17 cellular contexts compared by ENCODE assay signal in genomic region chr18:79569720-79570119, GRCh38.
DNase-seq lines count a peak whose midpoint lies in the region; ATAC-seq and TF ChIP-seq lines count a peak whose summit lies in the region.
"Had no signal": no experiment of that assay in that cellular context is flagged by ENCODE, and none has a peak within 500 bp of the region (broad histone marks: within the 10 kb centered on the region; RNA-seq: fewer than 3 reads in every experiment).

No MANE protein-coding gene starts in this region.

- H3K9me3 ChIP-seq in testis, result no peaks in the 10 kb centered on the region

- no peaks in the 10 kb centered on the region for H3K27me3 ChIP-seq in testis
- H3K27me3 ChIP-seq: BLaER1 treated with 17β-estradiol and CSF1 and Interleukin-3, amounts not matched to agents 10 nM and 100 nM had no signal

- H3K4me1 ChIP-seq in testis, result peaks cover 5% of the 10 kb centered on the region

- no peak overlapping the region for H3K27ac ChIP-seq in testis
- H3K27ac ChIP-seq: 22Rv1; BLaER1 treated with 17β-estradiol and CSF1 and Interleukin-3, amounts not matched to agents 10 nM and 100 nM had no signal

- TF ChIP-seq RAD21 in Ishikawa (IDR thresholded peaks at IDR 0.05; ENCODE audit: low read depth), result no peak

- TF ChIP-seq EP300 in Ishikawa (IDR thresholded peaks at IDR 0.05; ENCODE audit: borderline replicate concordance), result no peak; the same call in 1 of the 2 replicates

- no peak for ATAC-seq in HG03469 (IDR thresholded peaks at IDR 0.05; ENCODE audit: unreplicated experiment)

- H3K36me3 ChIP-seq in testis (ENCODE audit: low read depth, missing control alignments), result no peaks in the 10 kb centered on the region

- H3K4me3 ChIP-seq in testis, result no peak overlapping the region
- H3K4me3 ChIP-seq: BLaER1 treated with 17β-estradiol and CSF1 and Interleukin-3, amounts not matched to agents 10 nM and 100 nM had no signal

- DNase-seq in NCI-H146 (lab: John Stamatoyannopoulos, UW), result peak; percentile 35
- no peak for DNase-seq in NCI-H146 treated with DMSO at 0.1 percent for 48 hours (lab: John Stamatoyannopoulos, UW; ENCODE audit: unreplicated experiment)
- DNase-seq in islet precursor cell, result peak; percentile 42
- DNase-seq in posterior vena cava (ENCODE audit: low spot score), result peak; percentile 56
- DNase-seq in NCI-H524 (lab: John Stamatoyannopoulos, UW), result no peak
- no peak for DNase-seq in testis
- DNase-seq: activated CD4-positive, alpha-beta T cell treated with anti-CD3 and anti-CD28 coated beads, Interleukin-2, amount 50 U/mL, for 48 hours; anterior cingulate cortex; erythroblast; Kasumi-1; kidney glomerular epithelial cell; NCI-H1417 treated with DMSO at 0.1 percent for 48 hours; NCI-H446 treated with DMSO at 0.1 percent for 48 hours had no signal

- intact Hi-C loops in posterior vena cava (cut with DNase I), result loop anchor here (5.0 to 10.0 kb wide), 2 partner anchors 55 to 1667 kb away; no protein-coding TSS in a partner anchor
- intact Hi-C loops in testis (cut with DNase I; ENCODE audit: low total_unique reads), result no loop called here

- no peak for TF ChIP-seq POLR2A in testis (IDR thresholded peaks at IDR 0.05)

- WGBS in testis, 2 donors, result 85 to 86% methylated on average over 18 of the region's 18 CpGs

- no peak for TF ChIP-seq CTCF in testis (IDR thresholded peaks at IDR 0.05)

TF ChIP-seq in Ishikawa, 13 proteins besides CTCF, POLR2A, EP300 and RAD21:
- TF ChIP-seq NFIC (IDR thresholded peaks at IDR 0.05), result no peak
- no peak for TF ChIP-seq YY1 (IDR thresholded peaks at IDR 0.05; ENCODE audit: low read depth)
- no peak for TF ChIP-seq REST (IDR thresholded peaks at IDR 0.05; ENCODE audit: low read depth)
- TF ChIP-seq MAX (IDR thresholded peaks at IDR 0.05), result peak; percentile 71
- TF ChIP-seq USF1 (IDR thresholded peaks at IDR 0.05), result no peak

Comparison
In these comparisons a context has a peak if more than half of its experiments do, and no peak if none do; other contexts are left out.
1. DNase-seq: peak in NCI-H146 (single experiment), islet precursor cell (single experiment) and posterior vena cava (single experiment); none in NCI-H146 treated with DMSO at 0.1 percent for 48 hours (single experiment), NCI-H524 (0 of 2) and testis (single experiment).